Comparison of ENCODE assay signal across 23 cellular contexts in the genomic region with DNA sequence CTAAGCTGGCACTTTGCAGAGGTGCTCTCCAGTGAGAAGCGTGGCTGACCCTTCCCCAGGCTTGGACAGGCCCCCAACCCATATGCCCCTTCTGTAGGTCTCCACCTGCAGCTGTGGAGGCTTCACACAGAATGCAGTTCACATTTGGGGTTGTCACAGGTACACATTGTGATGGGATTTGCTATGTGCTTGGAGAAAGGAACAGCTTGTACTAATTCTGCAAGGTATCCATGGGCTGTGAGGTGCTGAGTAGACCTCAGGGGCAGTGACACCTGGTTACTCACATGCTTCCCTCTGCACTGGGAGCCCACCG.
"Had no signal": no experiment of that assay in that cellular context is flagged by ENCODE, and none has a peak within 500 bp of the region (broad histone marks: within the 10 kb centered on the region; RNA-seq: fewer than 3 reads in every experiment).

No MANE protein-coding gene starts in this region.

- H3K27me3 Mint-ChIP-seq: activated naive CD4-positive, alpha-beta T cell treated with anti-CD3 and anti-CD28 coated beads, Interleukin-2, amount 50 U/mL, for 24 hours; central memory CD8-positive, alpha-beta T cell; stimulated activated naive B cell treated with anti-CD40 and anti-IgM and Interleukin-4, amounts not matched to agents 10 μg/mL and 1 μg/mL and 100 μg/mL, for 72 hours had no signal

- H3K27me3 ChIP-seq: neutrophil, right lobe of liver, upper lobe of left lung had no signal

- DNase-seq: activated CD4-positive, alpha-beta T cell treated with anti-CD3 and anti-CD28 coated beads, Interleukin-2, amount 50 U/mL, for 1 hour; activated CD4-positive, CD25-positive, alpha-beta regulatory T cell treated with anti-CD3 and anti-CD28 coated beads, Interleukin-2, amount 50 U/mL, for 72 hours; activated gamma-delta T cell treated with Interleukin-2 at 50 U/mL for 16 hours; activated T-cell treated with anti-CD3 and anti-CD28 coated beads, Interleukin-2, amount 50 U/mL, for 1 hour; effector memory CD4-positive, alpha-beta T cell; foreskin melanocyte; hypothalamus; lower lobe of right lung; naive thymus-derived CD8-positive, alpha-beta T cell; stimulated activated CD4-positive, alpha-beta T cell treated with anti-CD3 and anti-CD28 coated beads, Interleukin-15, amount 100 ng/mL, for 24 hours; stimulated activated CD8-positive, alpha-beta memory T cell treated with anti-CD3 and anti-CD28 coated beads, Interleukin-4, amount 100 ng/mL, for 48 hours; stimulated activated naive B cell treated with anti-CD40 and anti-IgM and Interleukin-4, amounts not matched to agents 10 μg/mL and 1 μg/mL and 100 μg/mL, for 72 hours; T-cell; WERI-Rb-1 had no signal

- H3K4me3 Mint-ChIP-seq: activated CD8-positive, alpha-beta T cell treated with anti-CD3 and anti-CD28 coated beads, Interleukin-2, amount 10 ng/mL, durations not matched to agents 7 days and 5 days; activated naive CD4-positive, alpha-beta T cell treated with anti-CD3 and anti-CD28 coated beads, Interleukin-2, amount 50 U/mL, for 24 hours; central memory CD8-positive, alpha-beta T cell; naive thymus-derived CD8-positive, alpha-beta T cell; stimulated activated naive B cell treated with anti-CD40 and anti-IgM and Interleukin-4, amounts not matched to agents 10 μg/mL and 1 μg/mL and 100 μg/mL, for 72 hours; T-cell; T-helper 2 cell treated with Interferon-gamma antibody and Interleukin-4, amounts not matched to agents 5 μg/mL and 100 μg/mL, for 36 hours had no signal

- H3K27ac Mint-ChIP-seq: activated CD8-positive, alpha-beta T cell treated with anti-CD3 and anti-CD28 coated beads, Interleukin-2, amount 10 ng/mL, durations not matched to agents 7 days and 5 days; activated naive CD4-positive, alpha-beta T cell treated with anti-CD3 and anti-CD28 coated beads, Interleukin-2, amount 50 U/mL, for 24 hours; naive thymus-derived CD8-positive, alpha-beta T cell; stimulated activated naive B cell treated with anti-CD40 and anti-IgM and Interleukin-4, amounts not matched to agents 10 μg/mL and 1 μg/mL and 100 μg/mL, for 72 hours; T-cell; T-helper 2 cell treated with Interferon-gamma antibody and Interleukin-4, amounts not matched to agents 5 μg/mL and 100 μg/mL, for 36 hours had no signal

- H3K4me3 ChIP-seq: lower lobe of right lung, right lobe of liver, thoracic aorta, upper lobe of left lung had no signal

- H3K9me3 ChIP-seq: lower lobe of right lung, neutrophil, right lobe of liver, thoracic aorta, upper lobe of left lung had no signal

- H3K27ac ChIP-seq: lower lobe of right lung, neutrophil, upper lobe of left lung, WERI-Rb-1 had no signal

- H3K4me1 Mint-ChIP-seq: activated naive CD4-positive, alpha-beta T cell treated with anti-CD3 and anti-CD28 coated beads, Interleukin-2, amount 50 U/mL, for 24 hours; central memory CD8-positive, alpha-beta T cell; naive thymus-derived CD8-positive, alpha-beta T cell; stimulated activated naive B cell treated with anti-CD40 and anti-IgM and Interleukin-4, amounts not matched to agents 10 μg/mL and 1 μg/mL and 100 μg/mL, for 72 hours; T-cell had no signal

- H3K36me3 Mint-ChIP-seq: activated naive CD4-positive, alpha-beta T cell treated with anti-CD3 and anti-CD28 coated beads, Interleukin-2, amount 50 U/mL, for 24 hours; naive thymus-derived CD8-positive, alpha-beta T cell; stimulated activated naive B cell treated with anti-CD40 and anti-IgM and Interleukin-4, amounts not matched to agents 10 μg/mL and 1 μg/mL and 100 μg/mL, for 72 hours; T-cell had no signal

- H3K36me3 ChIP-seq: brain microvascular endothelial cell, lower lobe of right lung, neutrophil, right lobe of liver, thoracic aorta, upper lobe of left lung, WERI-Rb-1 had no signal

- ATAC-seq: activated CD8-positive, alpha-beta T cell treated with anti-CD3 and anti-CD28 coated beads, Interleukin-2, amount 10 ng/mL, durations not matched to agents 7 days and 5 days; naive thymus-derived CD8-positive, alpha-beta T cell; stimulated activated naive B cell treated with anti-CD40 and anti-IgM and Interleukin-4, amounts not matched to agents 10 μg/mL and 1 μg/mL and 100 μg/mL, for 72 hours; T-cell had no signal

- H3K9me3 Mint-ChIP-seq: activated naive CD4-positive, alpha-beta T cell treated with anti-CD3 and anti-CD28 coated beads, Interleukin-2, amount 50 U/mL, for 24 hours; central memory CD8-positive, alpha-beta T cell; T-helper 2 cell treated with Interferon-gamma antibody and Interleukin-4, amounts not matched to agents 5 μg/mL and 100 μg/mL, for 36 hours had no signal
